Comparison of ENCODE assay signal across 1 cellular context in genomic region chr12:75892779-75893408, GRCh38.
TF ChIP-seq lines count a peak whose summit lies in the region.

No MANE protein-coding gene starts in this region.

TF ChIP-seq in K562, 482 proteins besides CTCF, POLR2A, EP300 and RAD21 (continued from another document):
- TF ChIP-seq IRF9 (tag; IDR thresholded peaks at IDR 0.05) (peak; percentile 70), HMGXB4 (CRISPR knock-in tag; IDR thresholded peaks at IDR 0.05) (no peak), ZNF143 (CRISPR knock-in tag; IDR thresholded peaks at IDR 0.05) (no peak), NEUROD1 (IDR thresholded peaks at IDR 0.05; ENCODE audit: borderline replicate concordance, low read depth, low read length, partially characterized antibody) (peak; percentile 80), E2F3 (CRISPR knock-in tag; IDR thresholded peaks at IDR 0.05) (0 out of 2 replicates have a peak, but pooled peaks have one; percentile 23)
- TF ChIP-seq, protein P1, sequence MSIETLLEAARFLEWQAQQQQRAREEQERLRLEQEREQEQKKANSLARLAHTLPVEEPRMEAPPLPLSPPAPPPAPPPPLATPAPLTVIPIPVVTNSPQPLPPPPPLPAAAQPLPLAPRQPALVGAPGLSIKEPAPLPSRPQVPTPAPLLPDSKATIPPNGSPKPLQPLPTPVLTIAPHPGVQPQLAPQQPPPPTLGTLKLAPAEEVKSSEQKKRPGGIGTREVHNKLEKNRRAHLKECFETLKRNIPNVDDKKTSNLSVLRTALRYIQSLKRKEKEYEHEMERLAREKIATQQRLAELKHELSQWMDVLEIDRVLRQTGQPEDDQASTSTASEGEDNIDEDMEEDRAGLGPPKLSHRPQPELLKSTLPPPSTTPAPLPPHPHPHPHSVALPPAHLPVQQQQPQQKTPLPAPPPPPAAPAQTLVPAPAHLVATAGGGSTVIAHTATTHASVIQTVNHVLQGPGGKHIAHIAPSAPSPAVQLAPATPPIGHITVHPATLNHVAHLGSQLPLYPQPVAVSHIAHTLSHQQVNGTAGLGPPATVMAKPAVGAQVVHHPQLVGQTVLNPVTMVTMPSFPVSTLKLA (conservative IDR thresholded peaks at IDR 0.05), result peak in 1 of 2 experiments; percentile 87; a peak in 2 of 4 replicates
- TF ChIP-seq, protein P2, sequence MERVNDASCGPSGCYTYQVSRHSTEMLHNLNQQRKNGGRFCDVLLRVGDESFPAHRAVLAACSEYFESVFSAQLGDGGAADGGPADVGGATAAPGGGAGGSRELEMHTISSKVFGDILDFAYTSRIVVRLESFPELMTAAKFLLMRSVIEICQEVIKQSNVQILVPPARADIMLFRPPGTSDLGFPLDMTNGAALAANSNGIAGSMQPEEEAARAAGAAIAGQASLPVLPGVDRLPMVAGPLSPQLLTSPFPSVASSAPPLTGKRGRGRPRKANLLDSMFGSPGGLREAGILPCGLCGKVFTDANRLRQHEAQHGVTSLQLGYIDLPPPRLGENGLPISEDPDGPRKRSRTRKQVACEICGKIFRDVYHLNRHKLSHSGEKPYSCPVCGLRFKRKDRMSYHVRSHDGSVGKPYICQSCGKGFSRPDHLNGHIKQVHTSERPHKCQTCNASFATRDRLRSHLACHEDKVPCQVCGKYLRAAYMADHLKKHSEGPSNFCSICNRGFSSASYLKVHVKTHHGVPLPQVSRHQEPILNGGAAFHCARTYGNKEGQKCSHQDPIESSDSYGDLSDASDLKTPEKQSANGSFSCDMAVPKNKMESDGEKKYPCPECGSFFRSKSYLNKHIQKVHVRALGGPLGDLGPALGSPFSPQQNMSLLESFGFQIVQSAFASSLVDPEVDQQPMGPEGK (CRISPR knock-in tag; IDR thresholded peaks at IDR 0.05; ENCODE audit: borderline replicate concordance), result no peak
